1 cellular context compared by ENCODE assay signal in genomic region chr5:79416499-79416898, GRCh38.
A peak's percentile ranks its signal among the peaks of the same experiment; 100 is the strongest.
TF ChIP-seq lines count a peak whose summit lies in the region.

No MANE protein-coding gene starts in this region.

TF ChIP-seq in GM12878, 131 proteins besides CTCF, POLR2A, EP300 and RAD21 (continued from another document):
- no peak for TF ChIP-seq ZNF687 (IDR thresholded peaks at IDR 0.05)
- no peak for TF ChIP-seq ZNF217 (IDR thresholded peaks at IDR 0.05)
- TF ChIP-seq SPI1 (IDR thresholded peaks at IDR 0.05; ENCODE audit: borderline replicate concordance, insufficient read depth, low read depth, low read length), result peak; percentile 88
- peak; percentile 78; the same call in 1 of the 2 replicates for TF ChIP-seq IRF4 (IDR thresholded peaks at IDR 0.05; ENCODE audit: low read depth, low read length)
- no peak for TF ChIP-seq RCOR1 (conservative IDR thresholded peaks at IDR 0.05; ENCODE audit: low read depth, low read length)
- peak; percentile 69 to 75 for TF ChIP-seq IKZF2 (IDR thresholded peaks at IDR 0.05)
- peak; percentile 39; the same call in 1 of the 2 replicates for TF ChIP-seq MTA2 (IDR thresholded peaks at IDR 0.05; ENCODE audit: low read depth)
- TF ChIP-seq REST (IDR thresholded peaks at IDR 0.05; ENCODE audit: low read depth, low read length), result no peak
- TF ChIP-seq DPF2 (IDR thresholded peaks at IDR 0.05), result 0 out of 2 replicates have a peak, but pooled peaks have one; percentile 33
- TF ChIP-seq USF1 (IDR thresholded peaks at IDR 0.05; ENCODE audit: borderline replicate concordance, extremely low read length, insufficient read depth, low read depth, low read length), result no peak
- TF ChIP-seq NR2C2 (IDR thresholded peaks at IDR 0.05; ENCODE audit: borderline replicate concordance, control insufficient read depth, insufficient read length, low read depth), result no peak
- no peak for TF ChIP-seq MEF2A (IDR thresholded peaks at IDR 0.05; ENCODE audit: insufficient read depth, low read depth, low read length)
- no peak; the same call in 1 of the 2 replicates for TF ChIP-seq GATAD2B (conservative IDR thresholded peaks at IDR 0.05; ENCODE audit: low read depth)
- no peak for TF ChIP-seq FOXM1 (IDR thresholded peaks at IDR 0.05; ENCODE audit: low read depth, low read length)
- TF ChIP-seq WRNIP1 (IDR thresholded peaks at IDR 0.05; ENCODE audit: borderline replicate concordance, low read depth, low read length), result no peak
- peak in 1 of 2 experiments; percentile 50; a peak in 1 of 4 replicates for TF ChIP-seq SRF (IDR thresholded peaks at IDR 0.05; ENCODE audit: low read depth in 2 of 2, low read length in 2 of 2)
- TF ChIP-seq CBX3 (IDR thresholded peaks at IDR 0.05; ENCODE audit: borderline replicate concordance, low read depth), result no peak
- TF ChIP-seq BCL3 (IDR thresholded peaks at IDR 0.05; ENCODE audit: borderline replicate concordance, insufficient read depth, low read depth, low read length, poor library complexity, severe bottlenecking), result no peak
- no peak for TF ChIP-seq PBX3 (IDR thresholded peaks at IDR 0.05; ENCODE audit: insufficient replicate concordance, low read depth, low read length)
- TF ChIP-seq ZNF384 (IDR thresholded peaks at IDR 0.05; ENCODE audit: borderline replicate concordance, low read depth, low read length), result no peak
- TF ChIP-seq KLF5 (IDR thresholded peaks at IDR 0.05; ENCODE audit: partially characterized antibody), result no peak
- no peak for TF ChIP-seq SMAD1 (IDR thresholded peaks at IDR 0.05; ENCODE audit: low read depth, partially characterized antibody)
- TF ChIP-seq NKRF (conservative IDR thresholded peaks at IDR 0.05), result no peak
- TF ChIP-seq SMC3 (IDR thresholded peaks at IDR 0.05; ENCODE audit: borderline replicate concordance, low read length), result no peak
- no peak for TF ChIP-seq MLLT1 (IDR thresholded peaks at IDR 0.05)
- TF ChIP-seq RUNX3 (IDR thresholded peaks at IDR 0.05; ENCODE audit: low read length), result peak; percentile 52
